Comparison of ENCODE assay signal across 11 cellular contexts in the genomic region with DNA sequence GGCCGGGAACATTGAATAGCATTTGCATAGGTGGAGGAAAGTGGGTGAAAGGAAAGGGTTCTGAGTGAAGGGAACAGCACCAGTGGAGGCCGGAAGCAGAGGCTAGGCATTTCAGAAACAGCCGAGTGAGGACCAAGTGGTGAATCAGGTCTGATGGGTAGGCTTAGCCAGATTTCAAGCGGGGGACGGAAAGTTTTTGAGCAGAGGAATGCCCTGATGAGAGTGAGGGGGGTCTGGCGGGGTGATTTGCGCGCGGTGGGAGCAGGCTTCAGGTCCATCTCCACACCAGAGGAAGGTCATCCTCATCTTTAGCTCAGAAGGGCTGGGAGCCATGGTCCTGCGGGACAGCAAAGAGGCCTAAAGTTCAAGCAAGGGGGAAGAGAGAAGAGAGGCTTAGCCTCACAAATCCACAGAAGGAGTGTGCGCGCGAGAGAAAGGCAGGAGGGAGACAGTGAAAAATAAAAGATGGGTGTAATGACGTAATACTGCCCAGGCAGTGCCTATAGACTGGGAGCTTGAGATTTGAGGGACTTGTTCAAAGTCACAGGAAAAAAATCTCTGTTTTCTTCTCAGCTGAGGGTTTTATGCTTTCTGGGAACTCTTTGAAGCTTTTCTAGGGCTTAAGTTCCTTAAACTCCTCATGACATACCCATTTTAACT. TPM values are rescaled to one million over a fixed set of nuclear protein-coding genes. Genes with fewer than 3 reads are reported as not detected.
DNase-seq lines count a peak whose midpoint lies in the region; ATAC-seq and TF ChIP-seq lines count a peak whose summit lies in the region.
"Had no signal": no experiment of that assay in that cellular context is flagged by ENCODE, and none has a peak within 500 bp of the region (broad histone marks: within the 10 kb centered on the region; RNA-seq: fewer than 3 reads in every experiment).

No MANE protein-coding gene starts in this region.

- no peak for ATAC-seq in heart right ventricle
- peak in 1 of 2 donors; percentile 2 for ATAC-seq in upper lobe of left lung (ENCODE audit: low FRiP score in 2 of 2)
- no peak for ATAC-seq in HG03045 (IDR thresholded peaks at IDR 0.05; ENCODE audit: unreplicated experiment)
- ATAC-seq in GM19395 (IDR thresholded peaks at IDR 0.05; ENCODE audit: unreplicated experiment), result no peak
- no peak for ATAC-seq in HG02870 (IDR thresholded peaks at IDR 0.05; ENCODE audit: unreplicated experiment)

- H3K4me3 Mint-ChIP-seq in dendritic cell treated with granulocyte-macrophage colony-stimulating factor and Interleukin-4, amounts not matched to agents 40 ng/mL and 50 ng/mL, for 4 days, result no peak overlapping the region

- no peak for TF ChIP-seq EP300 in upper lobe of left lung (IDR thresholded peaks at IDR 0.05)

- no peak for DNase-seq in heart right ventricle
- no peak for DNase-seq in cardiac septum (ENCODE audit: low spot score)
- DNase-seq in upper lobe of left lung, result no peak
- DNase-seq: activated CD8-positive, alpha-beta memory T cell treated with anti-CD3 and anti-CD28 coated beads, Interleukin-2, amount 50 U/mL, for 48 hours; erythroblast had no signal

- peak overlapping the region in 9 of 10 donors; percentile 49 to 82 (median 67) for H3K4me3 ChIP-seq in heart right ventricle
- no peak overlapping the region for H3K4me3 ChIP-seq in mucosa of stomach (ENCODE audit: low read length)
- H3K4me3 ChIP-seq in upper lobe of left lung, result peak overlapping the region in 2 of 4 donors; percentile 55 to 59

- no peaks in the 10 kb centered on the region for H3K9me3 Mint-ChIP-seq in dendritic cell treated with granulocyte-macrophage colony-stimulating factor and Interleukin-4, amounts not matched to agents 40 ng/mL and 50 ng/mL, for 4 days

- H3K27me3 ChIP-seq in heart right ventricle (peaks cover 0 to 60% (median 7%) of the 10 kb centered on the region in 7 donors), mucosa of stomach (ENCODE audit: control insufficient read depth, insufficient read depth, low read length) (peaks cover 47% of the 10 kb centered on the region), upper lobe of left lung (peaks cover 0 to 18% (median 7%) of the 10 kb centered on the region in 4 donors)

- intact Hi-C loops in heart right ventricle (cut with DNase I) (loop anchor here in 5 of 10 donors (5.0 to 10.0 kb wide), 3 partner anchors 34 to 99 kb away; no protein-coding TSS in a partner anchor), cardiac septum (cut with DNase I) (loop anchor here (5.0 kb wide), 1 partner anchor 99 kb away; no protein-coding TSS in a partner anchor)
- intact Hi-C loops in dendritic cell treated with granulocyte-macrophage colony-stimulating factor and Interleukin-4, amounts not matched to agents 40 ng/mL and 50 ng/mL, for 4 days (cut with micrococcal nuclease), result no loop called here

- peak overlapping the region; percentile 53 for H3K9ac ChIP-seq in mucosa of stomach (ENCODE audit: low read length)

- peak overlapping the region; percentile 1 for H3K27ac Mint-ChIP-seq in dendritic cell treated with granulocyte-macrophage colony-stimulating factor and Interleukin-4, amounts not matched to agents 40 ng/mL and 50 ng/mL, for 4 days

- 48 to 61% methylated on average over 14 of the region's 14 CpGs for WGBS in heart right ventricle, 2 donors
- 63 to 74% methylated on average over 14 of the region's 14 CpGs for WGBS in upper lobe of left lung, 2 donors

- H3K27me3 Mint-ChIP-seq in dendritic cell treated with granulocyte-macrophage colony-stimulating factor and Interleukin-4, amounts not matched to agents 40 ng/mL and 50 ng/mL, for 4 days, result peaks cover 84% of the 10 kb centered on the region

- peaks cover 4 to 47% (median 31%) of the 10 kb centered on the region in 9 donors for H3K4me1 ChIP-seq in heart right ventricle
- peaks cover 2% of the 10 kb centered on the region for H3K4me1 ChIP-seq in mucosa of stomach (ENCODE audit: control insufficient read depth, insufficient read depth, low read length)
- peaks cover 18 to 27% (median 24%) of the 10 kb centered on the region in 4 donors for H3K4me1 ChIP-seq in upper lobe of left lung

- no peak for TF ChIP-seq CTCF in heart right ventricle (IDR thresholded peaks at IDR 0.05)
- no peak for TF ChIP-seq CTCF in upper lobe of left lung (IDR thresholded peaks at IDR 0.05)

- peaks cover 35% of the 10 kb centered on the region for H3K4me1 Mint-ChIP-seq in dendritic cell treated with granulocyte-macrophage colony-stimulating factor and Interleukin-4, amounts not matched to agents 40 ng/mL and 50 ng/mL, for 4 days (ENCODE audit: low read depth)

- TF ChIP-seq POLR2A in upper lobe of left lung (IDR thresholded peaks at IDR 0.05), result no peak

- no peaks in the 10 kb centered on the region for H3K9me3 ChIP-seq in heart right ventricle
- no peaks in the 10 kb centered on the region for H3K9me3 ChIP-seq in mucosa of stomach (ENCODE audit: control insufficient read depth, low read length)
- H3K9me3 ChIP-seq in upper lobe of left lung, result no peaks in the 10 kb centered on the region

- H3K36me3 Mint-ChIP-seq in dendritic cell treated with granulocyte-macrophage colony-stimulating factor and Interleukin-4, amounts not matched to agents 40 ng/mL and 50 ng/mL, for 4 days (ENCODE audit: low read depth), result no peaks in the 10 kb centered on the region

- H3K27ac ChIP-seq in heart right ventricle, result peak overlapping the region; percentile 88 to 98 (median 93)
- H3K27ac ChIP-seq in upper lobe of left lung, result peak overlapping the region; percentile 75 to 85 (median 80)

- H3K36me3 ChIP-seq in heart right ventricle (no peaks in the 10 kb centered on the region), mucosa of stomach (ENCODE audit: control insufficient read depth, insufficient read depth, low read length) (no peaks in the 10 kb centered on the region), upper lobe of left lung (no peaks in the 10 kb centered on the region)

RNA-seq across cellular contexts. Expression of a gene that starts 1.0 kb away (rescaled TPM):
- total RNA-seq in heart right ventricle, result 10 to 100 TPM in 5 of 10 donors, 1 to 10 TPM in 5; 6.9 to 16.9 (median 10.4) TPM
- polyA plus RNA-seq in heart right ventricle, result 1 to 10 TPM; 3.8 to 9.2 TPM
- total RNA-seq in cardiac septum, result 7.2 TPM
- 10 to 100 TPM in 4 of 6 donors, 1 to 10 TPM in 2; 4.1 to 27.8 (median 12.1) TPM for total RNA-seq in upper lobe of left lung
- total RNA-seq: LHCN-M2 had no signal

RNA-seq across cellular contexts. Expression of a gene that starts 31.1 kb away (rescaled TPM):
- total RNA-seq in heart right ventricle (10 to 100 TPM in 2 of 10 donors, 1 to 10 TPM in 8; 6.8 to 11.4 (median 8.2) TPM), cardiac septum (9.3 TPM), upper lobe of left lung (10 to 100 TPM; 19.4 to 39.8 (median 30.0) TPM)
- 10 to 100 TPM in 1 of 2 donors, 1 to 10 TPM in 1; 5.6 to 10.5 TPM for polyA plus RNA-seq in heart right ventricle

RNA-seq across cellular contexts. Expression of a gene that starts 54.8 kb away (rescaled TPM):
- total RNA-seq in heart right ventricle (100 to 1,000 TPM; 526 to 798 (median 653) TPM), cardiac septum (505 TPM), upper lobe of left lung (100 to 1,000 TPM in 5 of 6 donors, 10 to 100 TPM in 1; 51.3 to 204 (median 156) TPM)
- polyA plus RNA-seq in heart right ventricle, result 100 to 1,000 TPM; 211 to 876 TPM
